Comparison of ENCODE assay signal across 11 cellular contexts in genomic region chr17:40251576-40251975, GRCh38. TPM values are rescaled to one million over a fixed set of nuclear protein-coding genes. Genes with fewer than 3 reads are reported as not detected.
DNase-seq lines count a peak whose midpoint lies in the region; ATAC-seq, FAIRE-seq and TF ChIP-seq lines count a peak whose summit lies in the region.
"Had no signal": no experiment of that assay in that cellular context is flagged by ENCODE, and none has a peak within 500 bp of the region (broad histone marks: within the 10 kb centered on the region; RNA-seq: fewer than 3 reads in every experiment).

No MANE protein-coding gene starts in this region.

- ATAC-seq in Right ventricle myocardium superior (ENCODE audit: poor library complexity) (peak; percentile 71), K562 (peak; percentile 32; the same call in 1 of the 3 replicates), GM21576 (IDR thresholded peaks at IDR 0.05; ENCODE audit: unreplicated experiment) (no peak), GM21825 (IDR thresholded peaks at IDR 0.05; ENCODE audit: unreplicated experiment) (no peak)

- no peak for TF ChIP-seq EP300 in K562 (IDR thresholded peaks at IDR 0.05; ENCODE audit: low read length)

- no peak overlapping the region for H3K9ac ChIP-seq in K562 (ENCODE audit: insufficient read depth in 1 of 2, low read depth in 2 of 2, low read length in 2 of 2)
- H3K9ac ChIP-seq: BLaER1 had no signal

- TF ChIP-seq POLR2A in K562 (conservative IDR thresholded peaks at IDR 0.05): no peak

- peaks cover 29% of the 10 kb centered on the region for H3K79me2 ChIP-seq in K562 (ENCODE audit: control insufficient read depth, insufficient read depth, low read length)

- H3K4me1 ChIP-seq in left ventricle myocardium inferior (peaks cover 34% of the 10 kb centered on the region), K562 (replicated peaks in 1 of 2; ENCODE audit: control insufficient read depth in 2 of 2, insufficient read depth in 2 of 2, low read length in 2 of 2) (peaks cover 4 to 7% of the 10 kb centered on the region in 2 experiments; a peak in 2 of 5 replicates)
- H3K4me1 ChIP-seq: BLaER1 had no signal

- in situ Hi-C loops in K562 (cut with MboI): no loop called here

- intact Hi-C loops in Right ventricle myocardium superior (cut with DNase I): no loop called here
- intact Hi-C loops in left ventricle myocardium inferior (cut with micrococcal nuclease): no loop called here
- intact Hi-C loops in K562 (cut with micrococcal nuclease): no loop called here

- H3K27ac ChIP-seq in left ventricle myocardium inferior (replicated peaks) (no peak overlapping the region), K562 (ENCODE audit: extremely low read depth, low read depth, low read length) (no peak overlapping the region)
- H3K27ac ChIP-seq: BLaER1 had no signal

- H3K9me1 ChIP-seq in K562 (ENCODE audit: control insufficient read depth, insufficient read depth, low read length): no peaks in the 10 kb centered on the region

- H3K36me3 ChIP-seq in left ventricle myocardium inferior: peaks cover 5% of the 10 kb centered on the region
- peaks cover 6% of the 10 kb centered on the region; the same call in 1 of the 3 replicates for H3K36me3 ChIP-seq in K562 (ENCODE audit: control insufficient read depth, insufficient read depth, low read length)

- DNase-seq in Right ventricle myocardium superior (no peak), left ventricle myocardium inferior (no peak), K562 (ENCODE audit: extremely low read depth in 1 of 4, low spot score in 3 of 4) (peak in 3 of 4 experiments; percentile 30 to 38 (median 32)), left kidney (ENCODE audit: low read depth, low spot score) (peak; percentile 11), NCI-H524 treated with DMSO at 0.1 percent for 48 hours (lab: John Stamatoyannopoulos, UW) (no peak)
- DNase-seq in stimulated activated naive CD4-positive, alpha-beta T cell treated with Interleukin-2 at 50 U/mL for 16 hours (lab: John Stamatoyannopoulos, UW): no peak
- DNase-seq: activated naive CD8-positive, alpha-beta T cell treated with anti-CD3 and anti-CD28 coated beads, Interleukin-2, amount 10 ng/mL, durations not matched to agents 7 days and 5 days had no signal

- no peak overlapping the region for H2AFZ ChIP-seq in K562 (ENCODE audit: low read depth, low read length)

- H3K4me2 ChIP-seq in K562 (ENCODE audit: insufficient read depth, low read length): no peak overlapping the region
- H3K4me2 ChIP-seq: BLaER1 had no signal

- CTCF ChIA-PET in K562 (lab: Yijun Ruan, JAX; ENCODE audit: low intra/inter-chr PET ratio): no interaction called here

- TF ChIP-seq RAD21 in K562 (CRISPR knock-in tag; conservative IDR thresholded peaks at IDR 0.05 in 1 of 2, IDR thresholded peaks at IDR 0.05 in 1 of 2): no peak

- TF ChIP-seq CTCF in left ventricle myocardium inferior (IDR thresholded peaks at IDR 0.05; ENCODE audit: borderline replicate concordance): no peak
- no peak for TF ChIP-seq CTCF in K562 (IDR thresholded peaks at IDR 0.05 in 2 of 3, conservative IDR thresholded peaks at IDR 0.05 in 1 of 3; ENCODE audit: insufficient read depth in 2 of 3, low read depth in 1 of 3, low read length in 3 of 3)

- BruUV-seq in K562 (replicated peaks; lab: Mats Ljungman, UMichigan): no TSS peak

- H4K20me1 ChIP-seq in K562 (replicated peaks; ENCODE audit: control insufficient read depth, insufficient read depth, low read length): no peaks in the 10 kb centered on the region

- H3K27me3 ChIP-seq in left ventricle myocardium inferior (ENCODE audit: low read depth) (no peaks in the 10 kb centered on the region), K562 (ENCODE audit: control insufficient read depth in 2 of 2, insufficient read depth in 2 of 2, low read length in 2 of 2) (no peaks in the 10 kb centered on the region)
- H3K27me3 ChIP-seq: BLaER1 had no signal

- H3K4me3 ChIP-seq in left ventricle myocardium inferior: no peak overlapping the region
- H3K4me3 ChIP-seq in K562: no peak overlapping the region
- H3K4me3 ChIP-seq: BLaER1 had no signal

- FAIRE-seq in K562 (lab: Jason Lieb, UNC): peak; percentile 56
- FAIRE-seq: GM19239 had no signal

- POLR2A ChIA-PET in K562 (lab: Yijun Ruan, JAX): no interaction called here

- H3K9me3 ChIP-seq in left ventricle myocardium inferior (replicated peaks) (no peaks in the 10 kb centered on the region), K562 (replicated peaks; ENCODE audit: control insufficient read depth, insufficient read depth, low read depth, low read length) (no peaks in the 10 kb centered on the region)
- H3K9me3 ChIP-seq: BLaER1 had no signal

TF ChIP-seq in K562, 482 proteins besides CTCF, POLR2A, EP300 and RAD21 (continues in another document):
- TF ChIP-seq MEF2D (tag; conservative IDR thresholded peaks at IDR 0.05; ENCODE audit: low read depth) (no peak), ARID1B (IDR thresholded peaks at IDR 0.05) (0 out of 2 replicates have a peak, but pooled peaks have one; percentile 9), SMARCA4 (IDR thresholded peaks at IDR 0.05) (0 out of 2 replicates have a peak, but pooled peaks have one; percentile 15)

RNA-seq across cellular contexts. Expression of gene WIPF2, which starts 32.5 kb away (rescaled TPM):
- 11.8 TPM for total RNA-seq in Right ventricle myocardium superior
- 12.5 TPM for total RNA-seq in left ventricle myocardium inferior
- total RNA-seq in K562 (2011; cell fraction: chromatin; rRNA removed; ENCODE audit: low replicate concordance): 16.7 and 19.5 TPM in 2 replicates
- total RNA-seq in K562 (2011; cell fraction: nucleolus; rRNA removed): 7.8 and 9.5 TPM in 2 replicates
- total RNA-seq in K562 (2011; cell fraction: nucleoplasm; rRNA removed): 11.8 and 19.5 TPM in 2 replicates
- 4.0 and 5.3 TPM in 2 replicates for total RNA-seq in K562 (2014; rRNA removed)
- total RNA-seq in K562 (2014; rRNA removed; fragmentation: Illumina TruSeq; extraction: Trizol): 4.5 and 5.1 TPM in 2 replicates
- 4.9 and 5.3 TPM in 2 replicates for total RNA-seq in K562 (2015; rRNA removed; fragmentation: Illumina TruSeq; extraction: Trizol)
- total RNA-seq in K562 (2021): 13.9 and 15.0 TPM in 2 replicates
- polyA plus RNA-seq in K562 (2011; rRNA removed): 3.6 and 5.3 TPM in 2 replicates
- 2.3 and 4.4 TPM in 2 replicates for polyA plus RNA-seq in K562 (2011; cell fraction: cytosol; rRNA removed)
- polyA plus RNA-seq in K562 (2011; cell fraction: nucleus; rRNA removed): 2.7 and 5.2 TPM in 2 replicates
- polyA plus RNA-seq in K562 (2012): 11.7 and 13.9 TPM in 2 replicates
- polyA plus RNA-seq in K562 (2014; fragmentation: Illumina TruSeq; extraction: Trizol): 10.7 and 11.0 TPM in 2 replicates
- 1 to 10 TPM; 3.9 to 4.5 TPM for polyA plus RNA-seq in K562 (2014; fragmentation: Nextera tagmentation; extraction: Ambion mirVana)
- polyA plus RNA-seq in K562 (2014; rRNA removed): 6.5 and 7.9 TPM in 2 replicates
- polyA minus RNA-seq in K562 (2011; rRNA and poly(A)+ RNA removed): 3.7 and 3.8 TPM in 2 replicates
- 3.1 and 3.5 TPM in 2 replicates for polyA minus RNA-seq in K562 (2011; cell fraction: cytosol; rRNA and poly(A)+ RNA removed)
- 2.3 and 2.8 TPM in 2 replicates for polyA minus RNA-seq in K562 (2011; cell fraction: nucleus; rRNA and poly(A)+ RNA removed)

RNA-seq across cellular contexts. Expression of gene CDC6, which starts 36.1 kb away (rescaled TPM):
- 1.1 TPM for total RNA-seq in Right ventricle myocardium superior
- 0.55 TPM for total RNA-seq in left ventricle myocardium inferior
- 102 and 166 TPM in 2 replicates for total RNA-seq in K562 (2011; cell fraction: chromatin; rRNA removed; ENCODE audit: low replicate concordance)
- 52.6 and 55.5 TPM in 2 replicates for total RNA-seq in K562 (2011; cell fraction: nucleolus; rRNA removed)
- 82.0 and 95.0 TPM in 2 replicates for total RNA-seq in K562 (2011; cell fraction: nucleoplasm; rRNA removed)
- 67.4 and 78.9 TPM in 2 replicates for total RNA-seq in K562 (2014; rRNA removed)
- 119 and 133 TPM in 2 replicates for total RNA-seq in K562 (2014; rRNA removed; fragmentation: Illumina TruSeq; extraction: Trizol)
- total RNA-seq in K562 (2015; rRNA removed; fragmentation: Illumina TruSeq; extraction: Trizol): 110 and 112 TPM in 2 replicates
- 121 and 126 TPM in 2 replicates for total RNA-seq in K562 (2021)
- 63.3 and 106 TPM in 2 replicates for polyA plus RNA-seq in K562 (2011; rRNA removed)
- 26.5 and 34.3 TPM in 2 replicates for polyA plus RNA-seq in K562 (2011; cell fraction: cytosol; rRNA removed)
- 33.5 and 41.3 TPM in 2 replicates for polyA plus RNA-seq in K562 (2011; cell fraction: nucleus; rRNA removed)
- 67.6 and 73.5 TPM in 2 replicates for polyA plus RNA-seq in K562 (2012)
- polyA plus RNA-seq in K562 (2014; fragmentation: Illumina TruSeq; extraction: Trizol): 141 and 150 TPM in 2 replicates
- 10 to 100 TPM; 29.6 to 55.0 TPM for polyA plus RNA-seq in K562 (2014; fragmentation: Nextera tagmentation; extraction: Ambion mirVana)
- polyA plus RNA-seq in K562 (2014; rRNA removed): 70.5 and 73.4 TPM in 2 replicates
- polyA minus RNA-seq in K562 (2011; rRNA and poly(A)+ RNA removed): 64.2 and 81.5 TPM in 2 replicates
- polyA minus RNA-seq in K562 (2011; cell fraction: cytosol; rRNA and poly(A)+ RNA removed): 15.9 and 41.5 TPM in 2 replicates
- polyA minus RNA-seq in K562 (2011; cell fraction: nucleus; rRNA and poly(A)+ RNA removed): 28.5 and 39.0 TPM in 2 replicates

RNA-seq across cellular contexts. Expression of gene RARA, which starts 57.4 kb away (rescaled TPM):
- total RNA-seq in Right ventricle myocardium superior (15.8 TPM), left ventricle myocardium inferior (17.1 TPM), K562 (2014; rRNA removed) (13.6 and 18.7 TPM in 2 replicates), K562 (2014; rRNA removed; fragmentation: Illumina TruSeq; extraction: Trizol) (5.0 and 7.5 TPM in 2 replicates), K562 (2015; rRNA removed; fragmentation: Illumina TruSeq; extraction: Trizol) (7.9 and 8.3 TPM in 2 replicates), K562 (2021) (26.2 and 28.0 TPM in 2 replicates)
- 7.6 and 15.2 TPM in 2 replicates for total RNA-seq in K562 (2011; cell fraction: chromatin; rRNA removed; ENCODE audit: low replicate concordance)
- total RNA-seq in K562 (2011; cell fraction: nucleolus; rRNA removed): 9.7 and 10.0 TPM in 2 replicates
- 5.5 and 6.0 TPM in 2 replicates for total RNA-seq in K562 (2011; cell fraction: nucleoplasm; rRNA removed)
- polyA plus RNA-seq in K562 (2011; rRNA removed) (2.7 and 3.5 TPM in 2 replicates), K562 (2014; fragmentation: Illumina TruSeq; extraction: Trizol) (24.2 and 25.2 TPM in 2 replicates), K562 (2014; fragmentation: Nextera tagmentation; extraction: Ambion mirVana) (under 1 TPM; 0.10 TPM), K562 (2014; rRNA removed) (12.2 and 13.0 TPM in 2 replicates)
- polyA plus RNA-seq in K562 (2011; cell fraction: cytosol; rRNA removed): 1.4 and 4.5 TPM in 2 replicates
- polyA plus RNA-seq in K562 (2011; cell fraction: nucleus; rRNA removed): 4.6 and 15.6 TPM in 2 replicates
- 16.2 and 25.9 TPM in 2 replicates for polyA plus RNA-seq in K562 (2012)
- polyA minus RNA-seq in K562 (2011; rRNA and poly(A)+ RNA removed): 2.8 and 4.2 TPM in 2 replicates
- polyA minus RNA-seq in K562 (2011; cell fraction: cytosol; rRNA and poly(A)+ RNA removed): 9.2 and 9.8 TPM in 2 replicates
- polyA minus RNA-seq in K562 (2011; cell fraction: nucleus; rRNA and poly(A)+ RNA removed): 3.9 and 4.2 TPM in 2 replicates

Comparison
In these comparisons a context has a peak if more than half of its experiments do, and no peak if none do; other contexts are left out.
1. ATAC-seq: peak in Right ventricle myocardium superior (single experiment) and K562 (single experiment); none in GM21576 (single experiment) and GM21825 (single experiment).
2. DNase-seq: peak in K562 (3 of 4) and left kidney (single experiment); none in Right ventricle myocardium superior (single experiment), left ventricle myocardium inferior (single experiment), stimulated activated naive CD4-positive, alpha-beta T cell treated with Interleukin-2 at 50 U/mL for 16 hours (single experiment) and NCI-H524 treated with DMSO at 0.1 percent for 48 hours (single experiment).
3. RNA of gene CDC6, which starts 36.1 kb away (total RNA-seq): 52.6 to 166 TPM in K562; 1.1 TPM in Right ventricle myocardium superior (single experiment) and 0.55 TPM in left ventricle myocardium inferior (single experiment); every median in the first group is over 10 times any median in the second.